8 cellular contexts compared by ENCODE assay signal in the genomic region with DNA sequence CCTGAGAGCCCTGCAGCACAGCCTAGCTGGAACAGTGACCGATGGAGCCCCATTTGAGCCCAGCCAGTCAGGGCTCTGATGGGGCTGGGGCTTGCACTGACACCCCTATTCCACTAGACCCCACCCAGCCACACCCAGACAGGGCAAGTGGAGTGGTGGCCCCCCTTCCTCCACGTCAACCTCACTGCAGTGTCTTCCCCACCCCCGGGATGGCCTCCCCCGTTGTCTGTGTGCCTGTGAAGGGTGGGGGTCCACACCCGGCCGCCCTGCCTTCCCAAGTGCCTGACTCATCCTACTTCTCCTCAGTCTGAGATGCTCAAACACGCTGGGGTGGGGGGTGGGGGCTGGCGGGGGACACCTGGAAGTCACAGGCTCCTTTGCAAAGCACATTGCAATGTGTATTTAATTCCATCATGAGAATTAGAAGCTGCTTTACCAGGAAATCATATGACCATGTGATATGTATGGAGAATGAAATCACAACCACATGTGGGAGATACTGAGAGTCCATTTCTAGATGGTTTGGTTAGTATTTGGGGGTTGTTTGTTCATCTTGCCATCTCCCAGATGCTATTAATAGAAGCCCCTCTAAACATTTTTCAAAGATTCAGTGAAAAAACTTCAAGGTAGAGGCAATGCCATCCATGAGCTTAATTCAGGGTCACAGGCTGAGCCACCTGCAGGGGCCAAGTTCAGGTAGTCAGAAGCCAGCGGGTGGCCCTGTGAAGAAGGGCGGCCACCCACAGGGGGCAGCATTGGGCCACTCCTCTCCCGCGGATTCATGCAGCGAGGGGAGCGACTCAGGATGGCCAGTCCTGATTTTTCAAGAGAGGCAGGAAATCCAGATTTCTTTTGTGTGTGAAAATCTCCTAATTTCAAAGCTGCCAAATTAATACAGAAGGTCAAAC. TPM values are rescaled to one million over a fixed set of nuclear protein-coding genes. Genes with fewer than 3 reads are reported as not detected.
DNase-seq lines count a peak whose midpoint lies in the region; ATAC-seq and TF ChIP-seq lines count a peak whose summit lies in the region.

No MANE protein-coding gene starts in this region.

- peaks cover 26% of the 10 kb centered on the region for H3K36me3 ChIP-seq in left ventricle myocardium inferior
- H3K36me3 ChIP-seq in psoas muscle (ENCODE audit: insufficient read depth in 1 of 2, low read depth in 1 of 2), result peaks cover 0 to 90% of the 10 kb centered on the region in 2 donors

- H3K27me3 ChIP-seq in left ventricle myocardium inferior (ENCODE audit: low read depth), result peaks cover 23% of the 10 kb centered on the region
- no peaks in the 10 kb centered on the region for H3K27me3 ChIP-seq in psoas muscle (ENCODE audit: insufficient read depth in 3 of 3, low read length in 2 of 3)

- WGBS in psoas muscle, 3 donors, result 43 to 59% (median 46%) methylated on average over 14 of the region's 14 CpGs

- H3K27ac Mint-ChIP-seq in activated naive CD4-positive, alpha-beta T cell treated with anti-CD3 and anti-CD28 coated beads, Interleukin-2, amount 50 U/mL, for 72 hours, result no peak overlapping the region

- H3K9me3 ChIP-seq in left ventricle myocardium inferior (replicated peaks), result no peaks in the 10 kb centered on the region
- H3K9me3 ChIP-seq in psoas muscle, result no peaks in the 10 kb centered on the region

- TF ChIP-seq CTCF in left ventricle myocardium inferior (IDR thresholded peaks at IDR 0.05; ENCODE audit: borderline replicate concordance) (peak; percentile 88), psoas muscle (IDR thresholded peaks at IDR 0.05) (peak; percentile 82)

- ATAC-seq in HG03175 (IDR thresholded peaks at IDR 0.05; ENCODE audit: unreplicated experiment) (peak; percentile 58), psoas muscle (peak; percentile 50 to 74 (median 69)), HG02763 (IDR thresholded peaks at IDR 0.05; ENCODE audit: unreplicated experiment) (no peak), GM21526 (IDR thresholded peaks at IDR 0.05; ENCODE audit: low FRiP score, unreplicated experiment) (no peak)
- ATAC-seq in activated naive CD4-positive, alpha-beta T cell treated with anti-CD3 and anti-CD28 coated beads, Interleukin-2, amount 50 U/mL, for 72 hours, result peak; percentile 79 to 81

- no peaks in the 10 kb centered on the region for H3K9me3 Mint-ChIP-seq in activated naive CD4-positive, alpha-beta T cell treated with anti-CD3 and anti-CD28 coated beads, Interleukin-2, amount 50 U/mL, for 72 hours

- H3K36me3 Mint-ChIP-seq in activated naive CD4-positive, alpha-beta T cell treated with anti-CD3 and anti-CD28 coated beads, Interleukin-2, amount 50 U/mL, for 72 hours, result no peaks in the 10 kb centered on the region

- H3K4me3 ChIP-seq in left ventricle myocardium inferior, result no peak overlapping the region
- no peak overlapping the region for H3K4me3 ChIP-seq in psoas muscle

- peaks cover 39% of the 10 kb centered on the region for H3K4me1 ChIP-seq in left ventricle myocardium inferior
- H3K4me1 ChIP-seq in psoas muscle, result no peaks in the 10 kb centered on the region

- peak overlapping the region; percentile 58 for H3K27ac ChIP-seq in left ventricle myocardium inferior (replicated peaks)
- no peak overlapping the region for H3K27ac ChIP-seq in psoas muscle

- DNase-seq in ELF-1 (ENCODE audit: low read depth, low spot score) (peak; percentile 87), SHP77 (lab: John Stamatoyannopoulos, UW) (peak; percentile 67 to 68), left ventricle myocardium inferior (peak; percentile 62), psoas muscle (peak; percentile 66 to 80)
- peak in 1 of 2 donors; percentile 82 for DNase-seq in activated naive CD4-positive, alpha-beta T cell treated with anti-CD3 and anti-CD28 coated beads, Interleukin-2, amount 50 U/mL, for 72 hours (ENCODE audit: low spot score in 2 of 2)

- intact Hi-C loops in left ventricle myocardium inferior (cut with micrococcal nuclease) (no loop called here), psoas muscle (cut with DNase I) (loop anchor here in 1 of 2 donors (5.0 kb wide), 1 partner anchor 51 kb away; no protein-coding TSS in a partner anchor)

RNA-seq across cellular contexts. Expression of a gene that starts 22.7 kb away (rescaled TPM):
- total RNA-seq in activated naive CD4-positive, alpha-beta T cell treated with anti-CD3 and anti-CD28 coated beads, Interleukin-2, amount 50 U/mL, for 72 hours, result 10 to 100 TPM; 29.1 to 34.1 TPM
- total RNA-seq in left ventricle myocardium inferior (22.0 TPM), psoas muscle (10 to 100 TPM; 14.4 to 23.4 (median 18.2) TPM)
- 10 to 100 TPM; 20.0 to 33.8 (median 26.9) TPM for polyA plus RNA-seq in psoas muscle

RNA-seq across cellular contexts. Expression of a gene that starts 38.3 kb away (rescaled TPM):
- total RNA-seq in activated naive CD4-positive, alpha-beta T cell treated with anti-CD3 and anti-CD28 coated beads, Interleukin-2, amount 50 U/mL, for 72 hours, result under 1 TPM; 0.16 to 0.98 TPM
- total RNA-seq in left ventricle myocardium inferior (not detected), psoas muscle (under 1 TPM in 2 of 4 donors, not detected in 2; 0.30 to 0.34 TPM)
- polyA plus RNA-seq in psoas muscle, result under 1 TPM in 2 of 3 donors, not detected in 1; 0.03 to 0.23 TPM

RNA-seq across cellular contexts. Expression of a gene that starts 41.3 kb away (rescaled TPM):
- 1 to 10 TPM; 2.2 to 2.8 TPM for total RNA-seq in activated naive CD4-positive, alpha-beta T cell treated with anti-CD3 and anti-CD28 coated beads, Interleukin-2, amount 50 U/mL, for 72 hours
- total RNA-seq in left ventricle myocardium inferior (145 TPM), psoas muscle (100 to 1,000 TPM; 239 to 419 (median 304) TPM)
- 100 to 1,000 TPM in 2 of 3 donors, 10 to 100 TPM in 1; 34.8 to 190 (median 133) TPM for polyA plus RNA-seq in psoas muscle

RNA-seq across cellular contexts. Expression of a gene that starts 57.8 kb away (rescaled TPM):
- total RNA-seq in activated naive CD4-positive, alpha-beta T cell treated with anti-CD3 and anti-CD28 coated beads, Interleukin-2, amount 50 U/mL, for 72 hours, result not detected
- total RNA-seq in left ventricle myocardium inferior, result 15,954 TPM
- over 10,000 TPM; 12,653 to 14,820 (median 13,821) TPM for total RNA-seq in psoas muscle
- over 10,000 TPM in 2 of 3 donors, 1,000 to 10,000 TPM in 1; 8,143 to 13,925 (median 13,727) TPM for polyA plus RNA-seq in psoas muscle

Comparison
In these comparisons a context has a peak if more than half of its experiments do, and no peak if none do; other contexts are left out.
1. ATAC-seq: peak in HG03175 (single experiment), activated naive CD4-positive, alpha-beta T cell treated with anti-CD3 and anti-CD28 coated beads, Interleukin-2, amount 50 U/mL, for 72 hours (2 of 2) and psoas muscle (4 of 4); none in HG02763 (single experiment) and GM21526 (single experiment).
2. RNA of a gene that starts 41.3 kb away (total RNA-seq): 239 to 419 TPM in psoas muscle and 145 TPM in left ventricle myocardium inferior (single experiment); 2.2 to 2.8 TPM in activated naive CD4-positive, alpha-beta T cell treated with anti-CD3 and anti-CD28 coated beads, Interleukin-2, amount 50 U/mL, for 72 hours; every median in the first group is over 10 times any median in the second.